8 cellular contexts compared by ENCODE assay signal in the genomic region with DNA sequence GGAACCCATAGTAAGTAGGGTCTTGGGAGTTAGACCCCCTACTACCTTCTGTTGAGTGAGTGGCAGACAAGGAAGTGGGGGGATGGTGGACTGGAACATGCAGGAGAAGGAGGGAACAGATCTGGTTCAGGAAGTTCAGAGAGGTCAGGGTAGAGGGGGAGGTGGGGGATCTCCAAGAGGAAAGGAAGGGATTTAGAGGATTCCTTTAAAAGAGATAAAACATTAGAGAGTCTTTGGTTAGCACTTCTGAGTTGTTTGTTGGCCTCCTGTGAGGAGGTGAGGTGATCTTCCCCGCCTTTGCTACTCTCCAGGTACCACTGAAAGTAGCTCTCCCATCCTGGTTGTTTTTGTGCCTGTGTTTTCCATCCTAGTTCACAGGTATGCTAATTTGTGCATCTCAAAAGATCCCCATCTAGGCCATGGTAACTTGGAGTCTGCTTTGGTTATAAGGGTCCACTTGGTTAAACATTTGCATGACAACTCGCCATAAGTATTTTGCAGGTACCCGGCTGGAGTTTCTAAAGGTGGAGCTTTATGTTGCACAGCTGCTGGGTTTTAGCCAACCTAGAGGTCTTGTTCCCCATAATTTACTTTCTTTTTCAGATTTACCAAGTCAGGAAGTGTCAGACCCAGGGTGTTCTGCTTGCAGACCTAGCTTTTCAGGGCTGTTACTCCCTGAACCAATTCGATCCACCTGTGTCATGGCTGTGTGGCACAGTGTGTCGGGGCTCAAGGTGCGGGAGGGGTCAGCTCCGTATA.
DNase-seq lines count a peak whose midpoint lies in the region; ATAC-seq and TF ChIP-seq lines count a peak whose summit lies in the region.

No MANE protein-coding gene starts in this region.

- no peaks in the 10 kb centered on the region for H3K27me3 ChIP-seq in prostate gland (replicated peaks; ENCODE audit: insufficient read depth)

- H3K27ac ChIP-seq in prostate gland, result no peak overlapping the region

- H3K36me3 Mint-ChIP-seq in activated naive CD8-positive, alpha-beta T cell treated with anti-CD3 and anti-CD28 coated beads for 36 hours, result no peaks in the 10 kb centered on the region

- intact Hi-C loops in prostate gland (cut with DNase I), result no loop called here

- H3K4me1 Mint-ChIP-seq in activated naive CD8-positive, alpha-beta T cell treated with anti-CD3 and anti-CD28 coated beads for 36 hours, result peaks cover 47% of the 10 kb centered on the region

- WGBS in prostate gland, result 88% methylated on average over 7 of the region's 7 CpGs

- H3K27me3 Mint-ChIP-seq in activated naive CD8-positive, alpha-beta T cell treated with anti-CD3 and anti-CD28 coated beads for 36 hours, result no peaks in the 10 kb centered on the region

- DNase-seq in activated naive CD8-positive, alpha-beta T cell treated with anti-CD3 and anti-CD28 coated beads for 36 hours, result no peak
- DNase-seq in AG20443 (ENCODE audit: low spot score) (no peak), retina (no peak), prostate gland (ENCODE audit: low spot score) (no peak)
- no peak for DNase-seq in activated CD8-positive, alpha-beta memory T cell treated with anti-CD3 and anti-CD28 coated beads, Interleukin-2, amount 50 U/mL, for 4 hours

- H3K4me3 ChIP-seq in GM12875 (ENCODE audit: low read depth, low read length) (peak overlapping the region; percentile 5), prostate gland (no peak overlapping the region)

- TF ChIP-seq CTCF in GM12875 (IDR thresholded peaks at IDR 0.05; ENCODE audit: borderline replicate concordance, insufficient read depth, low read depth, low read length) (no peak), prostate gland (IDR thresholded peaks at IDR 0.05) (no peak)

- H3K4me1 ChIP-seq in prostate gland (replicated peaks), result no peaks in the 10 kb centered on the region

- H3K4me3 Mint-ChIP-seq in activated naive CD8-positive, alpha-beta T cell treated with anti-CD3 and anti-CD28 coated beads for 36 hours, result no peak overlapping the region

- no peak for TF ChIP-seq POLR2A in prostate gland (IDR thresholded peaks at IDR 0.05)

- ATAC-seq in GM19372 (IDR thresholded peaks at IDR 0.05; ENCODE audit: low read depth, unreplicated experiment) (peak; percentile 85), HG03097 (IDR thresholded peaks at IDR 0.05; ENCODE audit: low FRiP score, unreplicated experiment) (peak; percentile 68)

- H3K9me3 Mint-ChIP-seq in activated naive CD8-positive, alpha-beta T cell treated with anti-CD3 and anti-CD28 coated beads for 36 hours, result peaks cover 4% of the 10 kb centered on the region

- H3K36me3 ChIP-seq in prostate gland, result no peaks in the 10 kb centered on the region

- peak overlapping the region; percentile 36 for H3K27ac Mint-ChIP-seq in activated naive CD8-positive, alpha-beta T cell treated with anti-CD3 and anti-CD28 coated beads for 36 hours

- no peaks in the 10 kb centered on the region for H3K9me3 ChIP-seq in prostate gland
